In genomic region chr1:41915786-41916571, GRCh38 we compare ENCODE assay signal across 10 cellular contexts. TPM values are rescaled to one million over a fixed set of nuclear protein-coding genes. Genes with fewer than 3 reads are reported as not detected.
A peak's percentile ranks its signal among the peaks of the same experiment; 100 is the strongest.
DNase-seq lines count a peak whose midpoint lies in the region; ATAC-seq and TF ChIP-seq lines count a peak whose summit lies in the region.
"Had no signal": no experiment of that assay in that cellular context is flagged by ENCODE, and none has a peak within 500 bp of the region (broad histone marks: within the 10 kb centered on the region; RNA-seq: fewer than 3 reads in every experiment).

No MANE protein-coding gene starts in this region.

- peak; percentile 37 to 67 (median 51) for ATAC-seq in natural killer cell
- no peak for ATAC-seq in GM18511 (IDR thresholded peaks at IDR 0.05; ENCODE audit: unreplicated experiment)
- ATAC-seq in HG03095 (IDR thresholded peaks at IDR 0.05; ENCODE audit: unreplicated experiment), result no peak
- ATAC-seq: GM12878 had no signal

- intact Hi-C loops in natural killer cell (cut with micrococcal nuclease), result loop anchor here (1.0 to 5.0 kb wide), 3 partner anchors 25 to 116 kb away; no protein-coding TSS in a partner anchor

- TF ChIP-seq CTCF in natural killer cell (IDR thresholded peaks at IDR 0.05), result no peak

- H3K4me3 Mint-ChIP-seq in natural killer cell, result peak overlapping the region; percentile 94
- H3K4me3 Mint-ChIP-seq: dendritic cell treated with granulocyte-macrophage colony-stimulating factor and Interleukin-4, amounts not matched to agents 40 ng/mL and 50 ng/mL, for 4 days had no signal

- no peaks in the 10 kb centered on the region for H3K27me3 Mint-ChIP-seq in natural killer cell (ENCODE audit: low read depth in 2 of 2)

- peak; percentile 19 for DNase-seq in DMS 273 (lab: John Stamatoyannopoulos, UW; ENCODE audit: unreplicated experiment)
- no peak for DNase-seq in DMS 273 treated with DMSO at 0.1 percent for 48 hours (lab: John Stamatoyannopoulos, UW)
- peak; percentile 99 for DNase-seq in NCI-H2029 treated with DMSO at 0.1 percent for 48 hours (lab: John Stamatoyannopoulos, UW)
- DNase-seq in activated effector memory CD4-positive, alpha-beta T cell treated with anti-CD3 and anti-CD28 coated beads, Interleukin-2, amount 50 U/mL, for 16 hours, result peak; percentile 65
- no peak for DNase-seq in natural killer cell
- no peak for DNase-seq in NCI-H1048 (lab: John Stamatoyannopoulos, UW)

- no peaks in the 10 kb centered on the region for H3K36me3 Mint-ChIP-seq in natural killer cell

- peaks cover 95% of the 10 kb centered on the region in 2 donors for H3K4me1 Mint-ChIP-seq in natural killer cell

- peak overlapping the region; percentile 93 to 95 for H3K27ac Mint-ChIP-seq in natural killer cell
- H3K27ac Mint-ChIP-seq: dendritic cell treated with granulocyte-macrophage colony-stimulating factor and Interleukin-4, amounts not matched to agents 40 ng/mL and 50 ng/mL, for 4 days had no signal

- no peaks in the 10 kb centered on the region for H3K9me3 Mint-ChIP-seq in natural killer cell

RNA-seq across cellular contexts. Expression of gene HIVEP3, which starts 2.7 kb away (rescaled TPM):
- 10 to 100 TPM; 26.2 to 35.2 (median 29.8) TPM for total RNA-seq in natural killer cell

Comparison
In these comparisons a context has a peak if more than half of its experiments do, and no peak if none do; other contexts are left out.
1. DNase-seq: peak in DMS 273 (single experiment), NCI-H2029 treated with DMSO at 0.1 percent for 48 hours (single experiment) and activated effector memory CD4-positive, alpha-beta T cell treated with anti-CD3 and anti-CD28 coated beads, Interleukin-2, amount 50 U/mL, for 16 hours (single experiment); none in DMS 273 treated with DMSO at 0.1 percent for 48 hours (single experiment), natural killer cell (single experiment) and NCI-H1048 (single experiment).
2. ATAC-seq: peak in natural killer cell (3 of 3); none in GM18511 (single experiment) and HG03095 (single experiment).